Comparison of ENCODE assay signal across 22 cellular contexts in the genomic region with DNA sequence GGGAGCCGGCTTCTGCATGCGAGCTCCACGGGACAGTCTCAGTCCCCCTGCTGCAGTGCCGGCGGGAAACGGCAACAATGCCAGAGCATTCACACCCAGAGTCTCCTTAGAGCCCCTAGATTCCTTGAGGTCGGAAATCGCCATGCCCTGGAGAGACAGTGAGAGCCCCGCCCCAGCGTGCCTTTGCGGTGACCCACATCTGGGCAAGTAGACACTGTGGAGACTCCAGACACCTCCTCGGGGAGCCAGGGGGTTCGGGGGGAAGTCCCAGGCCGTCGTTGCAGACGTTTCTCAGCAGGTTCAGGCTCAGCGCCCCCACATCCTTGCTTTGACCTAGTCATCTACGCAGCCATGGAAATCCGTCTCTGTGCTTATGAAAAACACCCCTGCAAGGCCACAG.
"Had no signal": no experiment of that assay in that cellular context is flagged by ENCODE, and none has a peak within 500 bp of the region (broad histone marks: within the 10 kb centered on the region; RNA-seq: fewer than 3 reads in every experiment).

No MANE protein-coding gene starts in this region.

- FAIRE-seq: small intestine had no signal

- H3K27me3 Mint-ChIP-seq: activated naive CD8-positive, alpha-beta T cell; brain; progenitor cell of endocrine pancreas had no signal

- H3K4me1 Mint-ChIP-seq: endodermal cell; stimulated activated memory B cell treated with anti-CD40 and anti-IgM and Interleukin-4, amounts not matched to agents 10 μg/mL and 1 μg/mL and 100 μg/mL, for 72 hours had no signal

- H3K9me3 Mint-ChIP-seq: endodermal cell, nephron had no signal

- DNase-seq: activated CD4-positive, alpha-beta T cell treated with anti-CD3 and anti-CD28 coated beads for 36 hours; activated CD4-positive, CD25-positive, alpha-beta regulatory T cell; activated effector memory CD4-positive, alpha-beta T cell treated with Interleukin-2 at 50 U/mL for 16 hours; activated naive CD4-positive, alpha-beta T cell treated with Interleukin-2 at 50 U/mL for 16 hours; anterior cingulate cortex; endodermal cell; foreskin fibroblast; heart right ventricle; left ventricle myocardium inferior; retina; small intestine; stimulated activated CD4-positive, alpha-beta T cell treated with anti-CD3 and anti-CD28 coated beads, Interleukin-4, amount 100 ng/mL, for 4 hours; stimulated activated CD8-positive, alpha-beta memory T cell treated with anti-CD3 and anti-CD28 coated beads, Interleukin-4, amount 100 ng/mL, for 48 hours; stomach; transverse colon had no signal

- H3K36me3 ChIP-seq: cardiac muscle cell, heart right ventricle, left ventricle myocardium inferior, stomach, transverse colon had no signal

- H3K27ac ChIP-seq: cardiac muscle cell, heart right ventricle, left ventricle myocardium inferior, stomach, transverse colon had no signal

- H3K4me3 ChIP-seq: cardiac muscle cell, heart right ventricle, left ventricle myocardium inferior, lung, stomach, transverse colon had no signal

- H3K36me3 Mint-ChIP-seq: activated naive CD8-positive, alpha-beta T cell; brain; stimulated activated memory B cell treated with anti-CD40 and anti-IgM and Interleukin-4, amounts not matched to agents 10 μg/mL and 1 μg/mL and 100 μg/mL, for 72 hours had no signal

- H3K27me3 ChIP-seq: cardiac muscle cell, heart right ventricle had no signal

- H3K9me3 ChIP-seq: heart right ventricle, left ventricle myocardium inferior, stomach, transverse colon had no signal

- H3K4me3 Mint-ChIP-seq: activated CD4-positive, alpha-beta T cell treated with anti-CD3 and anti-CD28 coated beads for 36 hours; brain; endodermal cell; nephron; stimulated activated memory B cell treated with anti-CD40 and anti-IgM and Interleukin-4, amounts not matched to agents 10 μg/mL and 1 μg/mL and 100 μg/mL, for 72 hours had no signal

- H3K27ac Mint-ChIP-seq: activated CD4-positive, alpha-beta T cell treated with anti-CD3 and anti-CD28 coated beads for 36 hours; activated naive CD8-positive, alpha-beta T cell; endodermal cell; progenitor cell of endocrine pancreas; stimulated activated memory B cell treated with anti-CD40 and anti-IgM and Interleukin-4, amounts not matched to agents 10 μg/mL and 1 μg/mL and 100 μg/mL, for 72 hours had no signal
